In the genomic region with DNA sequence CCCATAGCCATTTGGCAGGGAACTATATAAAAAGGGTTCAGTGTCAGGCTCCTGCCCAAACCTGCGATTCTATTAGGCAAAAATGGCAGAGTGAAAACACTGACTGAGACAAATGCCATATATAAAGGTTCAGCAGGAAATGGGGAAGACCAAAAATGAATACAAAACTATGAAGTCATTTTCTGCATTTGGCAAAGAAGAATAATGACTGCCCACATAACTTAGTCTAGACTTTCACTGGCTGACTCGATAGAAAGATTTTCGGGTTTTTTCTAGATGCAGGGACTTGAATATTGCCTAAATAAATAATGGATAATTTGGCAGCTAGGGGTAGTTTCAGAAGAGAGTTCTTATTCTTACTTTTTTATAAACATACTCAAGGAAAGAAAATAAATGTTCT, we compare ENCODE assay signal across 23 cellular contexts.
DNase-seq lines count a peak whose midpoint lies in the region; ATAC-seq and TF ChIP-seq lines count a peak whose summit lies in the region.
"Had no signal": no experiment of that assay in that cellular context is flagged by ENCODE, and none has a peak within 500 bp of the region (broad histone marks: within the 10 kb centered on the region; RNA-seq: fewer than 3 reads in every experiment).

No MANE protein-coding gene starts in this region.

- intact Hi-C loops in dorsolateral prefrontal cortex (cut with DNase I), result no loop called here

- ATAC-seq in GM19351 (IDR thresholded peaks at IDR 0.05; ENCODE audit: unreplicated experiment), result peak; percentile 74
- ATAC-seq: gastrocnemius medialis; sciatic nerve; stimulated activated memory B cell treated with anti-CD40 and anti-IgM and Interleukin-4, amounts not matched to agents 10 μg/mL and 1 μg/mL and 100 μg/mL, for 72 hours had no signal

- peak overlapping the region; percentile 64 for H3K27ac ChIP-seq in SK-N-MC
- H3K27ac ChIP-seq in WERI-Rb-1, result no peak overlapping the region
- H3K27ac ChIP-seq in dorsolateral prefrontal cortex, result no peak overlapping the region
- H3K27ac ChIP-seq: gastrocnemius medialis, ovary, Peyer's patch, VCaP had no signal

- H3K9ac ChIP-seq in SK-N-MC (ENCODE audit: insufficient read length), result no peak overlapping the region

- no peaks in the 10 kb centered on the region for H3K36me3 ChIP-seq in SK-N-MC (ENCODE audit: insufficient read depth, low read length)
- H3K36me3 ChIP-seq in WERI-Rb-1, result no peaks in the 10 kb centered on the region
- H3K36me3 ChIP-seq: gastrocnemius medialis, ovary, Peyer's patch had no signal

- peak; percentile 21 for DNase-seq in AG20443 (ENCODE audit: low spot score)
- DNase-seq in SK-N-MC (ENCODE audit: low read depth, low spot score), result no peak
- peak; percentile 22 for DNase-seq in kidney glomerular epithelial cell (lab: John Stamatoyannopoulos, UW)
- no peak for DNase-seq in activated CD4-positive, CD25-positive, alpha-beta regulatory T cell treated with anti-CD3 and anti-CD28 coated beads, Interleukin-2, amount 50 U/mL, for 72 hours
- DNase-seq in WERI-Rb-1, result no peak
- no peak for DNase-seq in dorsolateral prefrontal cortex
- DNase-seq in hypothalamus (lab: John Stamatoyannopoulos, UW), result no peak
- DNase-seq: activated CD4-positive, alpha-beta T cell treated with anti-CD3 and anti-CD28 coated beads, Interleukin-2, amount 50 U/mL, for 4 hours; activated CD8-positive, alpha-beta memory T cell treated with anti-CD3 and anti-CD28 coated beads, Interleukin-2, amount 50 U/mL, for 48 hours; activated gamma-delta T cell; effector CD4-positive, alpha-beta T cell; gastrocnemius medialis; MV-4-11; NCI-H187; NCI-H345; NK-92 treated with Interleukin-12 subunit alpha and Interleukin-12 subunit beta, amount 100 ng/mL, for 24 hours; ovary; Peyer's patch; T-helper 2 cell had no signal

- H3K4me3 ChIP-seq in SK-N-MC, result no peak overlapping the region
- no peak overlapping the region for H3K4me3 ChIP-seq in WERI-Rb-1 (ENCODE audit: low read depth, low read length)
- H3K4me3 ChIP-seq in dorsolateral prefrontal cortex, result no peak overlapping the region
- H3K4me3 ChIP-seq: gastrocnemius medialis, ovary, Peyer's patch had no signal

- H3K9me3 ChIP-seq in SK-N-MC (ENCODE audit: low read depth, low read length) (no peaks in the 10 kb centered on the region), WERI-Rb-1 (ENCODE audit: severe bottlenecking) (no peaks in the 10 kb centered on the region)
- H3K9me3 ChIP-seq: gastrocnemius medialis, ovary, Peyer's patch had no signal

- no peak for TF ChIP-seq CTCF in WERI-Rb-1 (IDR thresholded peaks at IDR 0.05; ENCODE audit: low read depth, low read length)
- no peak for TF ChIP-seq CTCF in dorsolateral prefrontal cortex (IDR thresholded peaks at IDR 0.05 in 54 of 56, conservative IDR thresholded peaks at IDR 0.05 in 2 of 56; ENCODE audit: low read depth in 1 of 56, partially characterized antibody in 56 of 56)

- H3K27me3 ChIP-seq in WERI-Rb-1 (ENCODE audit: insufficient read depth, low read depth, severe bottlenecking), result no peaks in the 10 kb centered on the region
- H3K27me3 ChIP-seq in dorsolateral prefrontal cortex, result no peaks in the 10 kb centered on the region
- H3K27me3 ChIP-seq: gastrocnemius medialis, ovary, Peyer's patch had no signal

Comparison
In these comparisons a context has a peak if more than half of its experiments do, and no peak if none do; other contexts are left out.
1. DNase-seq: peak in AG20443 (single experiment) and kidney glomerular epithelial cell (single experiment); none in SK-N-MC (single experiment), activated CD4-positive, CD25-positive, alpha-beta regulatory T cell treated with anti-CD3 and anti-CD28 coated beads, Interleukin-2, amount 50 U/mL, for 72 hours (single experiment), WERI-Rb-1 (single experiment), dorsolateral prefrontal cortex (0 of 10) and hypothalamus (0 of 51).